In the genomic region with DNA sequence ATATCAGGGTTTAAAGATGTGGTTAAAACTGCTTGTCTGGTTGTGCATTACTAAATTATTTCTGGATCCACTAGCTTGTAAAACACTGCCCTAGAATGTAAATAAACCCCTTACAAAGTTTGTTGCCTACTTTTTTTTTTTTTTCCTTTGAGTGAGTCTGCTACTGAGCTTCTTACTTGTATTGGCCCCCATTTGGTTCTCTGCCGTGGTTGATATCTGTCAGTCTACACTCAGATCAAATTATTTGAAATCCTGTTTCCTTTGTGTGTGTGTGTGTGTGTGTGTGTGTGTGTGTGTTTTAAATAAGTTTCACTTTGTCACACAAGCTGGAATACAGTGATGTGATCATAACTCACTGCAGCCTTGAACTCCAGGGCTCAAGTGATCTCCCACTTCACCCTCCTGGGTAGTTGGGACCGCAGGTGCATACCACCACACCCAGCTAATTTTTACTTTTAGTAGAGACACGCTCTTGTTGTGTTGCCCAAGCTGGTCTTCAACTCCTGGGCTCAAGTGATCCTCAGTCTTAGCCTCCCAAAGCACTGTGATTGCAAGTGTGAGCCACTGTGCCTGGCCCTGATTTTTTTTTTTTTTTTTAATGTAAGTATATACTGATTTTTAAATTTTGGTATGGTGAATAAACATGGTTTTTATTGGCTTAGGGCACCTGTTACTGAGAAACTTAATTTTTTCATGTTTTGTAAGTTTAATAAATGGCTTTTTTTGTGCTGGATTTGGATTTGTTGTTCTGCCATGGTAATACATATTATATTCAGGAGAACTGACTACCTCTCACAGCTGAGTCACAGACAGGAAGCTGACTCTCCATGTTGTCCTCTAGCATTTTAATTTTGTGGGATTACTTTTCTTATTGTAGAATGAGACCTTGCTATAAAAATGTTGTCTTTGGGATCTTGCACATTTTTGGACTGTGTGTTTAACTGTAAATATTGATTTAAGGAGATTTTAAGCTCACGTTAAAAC, we compare ENCODE assay signal across 8 cellular contexts. TPM values are rescaled to one million over a fixed set of nuclear protein-coding genes. Genes with fewer than 3 reads are reported as not detected.
DNase-seq lines count a peak whose midpoint lies in the region; ATAC-seq, FAIRE-seq and TF ChIP-seq lines count a peak whose summit lies in the region.
"Had no signal": no experiment of that assay in that cellular context is flagged by ENCODE, and none has a peak within 500 bp of the region (broad histone marks: within the 10 kb centered on the region; RNA-seq: fewer than 3 reads in every experiment).

No MANE protein-coding gene starts in this region.

- FAIRE-seq in D721Med (lab: Jason Lieb, UNC) = no peak

- no peak for ATAC-seq in HG02678 (IDR thresholded peaks at IDR 0.05; ENCODE audit: unreplicated experiment)

- peak; percentile 48 for DNase-seq in H4 (ENCODE audit: low spot score)
- peak; percentile 19 to 81 for DNase-seq in SW 1271 (lab: John Stamatoyannopoulos, UW)
- DNase-seq in fibroblast of mammary gland (ENCODE audit: low read depth) = peak; percentile 77
- peak; percentile 49 for DNase-seq in smooth muscle cell of the brain vasculature (ENCODE audit: low read depth, low spot score)
- DNase-seq in GM19238 (ENCODE audit: insufficient read length, low spot score) = no peak
- no peak for DNase-seq in D721Med (ENCODE audit: insufficient read length, low spot score)
- DNase-seq: NCI-H774 had no signal

- TF ChIP-seq CTCF in fibroblast of mammary gland (conservative IDR thresholded peaks at IDR 0.05; ENCODE audit: control insufficient read depth, insufficient read depth, low read depth, low read length) (no peak), D721Med (IDR thresholded peaks at IDR 0.05; ENCODE audit: insufficient read depth, missing control alignments) (no peak)

- no peak overlapping the region for H3K4me3 ChIP-seq in fibroblast of mammary gland (ENCODE audit: control insufficient read depth, low read depth, low read length)

RNA-seq across cellular contexts. Expression of a gene that starts 48.5 kb away (rescaled TPM):
- total RNA-seq in H4 (2014; rRNA removed; shearing (Covaris generic)) = 17.8 and 26.4 TPM in 2 replicates

Comparison
In these comparisons a context has a peak if more than half of its experiments do, and no peak if none do; other contexts are left out.
1. DNase-seq: peak in H4 (single experiment), SW 1271 (2 of 2), fibroblast of mammary gland (single experiment) and smooth muscle cell of the brain vasculature (single experiment); none in GM19238 (single experiment) and D721Med (single experiment).